In genomic region chr3:193377591-193377990, GRCh38 we compare ENCODE assay signal across 1 cellular context.
TF ChIP-seq lines count a peak whose summit lies in the region.

No MANE protein-coding gene starts in this region.

TF ChIP-seq in endothelial cell of umbilical vein, 7 proteins besides CTCF, POLR2A, EP300 and RAD21:
- no peak for TF ChIP-seq GATA2 (IDR thresholded peaks at IDR 0.05; ENCODE audit: insufficient read depth, insufficient read length, low read depth, low read length)
- TF ChIP-seq MYC (IDR thresholded peaks at IDR 0.05; ENCODE audit: low read depth, low read length) = no peak
- no peak for TF ChIP-seq MAX (IDR thresholded peaks at IDR 0.05; ENCODE audit: insufficient read depth, insufficient read length)
- no peak for TF ChIP-seq JUN (IDR thresholded peaks at IDR 0.05; ENCODE audit: borderline replicate concordance, insufficient read depth, insufficient read length, low read depth)
- TF ChIP-seq EZH2 (IDR thresholded peaks at IDR 0.05; ENCODE audit: borderline replicate concordance, low read depth, low read length, severe bottlenecking) = no peak
- TF ChIP-seq FOS (IDR thresholded peaks at IDR 0.05; ENCODE audit: borderline replicate concordance, insufficient read depth, low read length) = no peak
- no peak for TF ChIP-seq POLR2AphosphoS5 (IDR thresholded peaks at IDR 0.05; ENCODE audit: insufficient read depth, low read depth, low read length)
TF ChIP-seq in endothelial cell of umbilical vein: peak in this region for 0.
